In the genomic region with DNA sequence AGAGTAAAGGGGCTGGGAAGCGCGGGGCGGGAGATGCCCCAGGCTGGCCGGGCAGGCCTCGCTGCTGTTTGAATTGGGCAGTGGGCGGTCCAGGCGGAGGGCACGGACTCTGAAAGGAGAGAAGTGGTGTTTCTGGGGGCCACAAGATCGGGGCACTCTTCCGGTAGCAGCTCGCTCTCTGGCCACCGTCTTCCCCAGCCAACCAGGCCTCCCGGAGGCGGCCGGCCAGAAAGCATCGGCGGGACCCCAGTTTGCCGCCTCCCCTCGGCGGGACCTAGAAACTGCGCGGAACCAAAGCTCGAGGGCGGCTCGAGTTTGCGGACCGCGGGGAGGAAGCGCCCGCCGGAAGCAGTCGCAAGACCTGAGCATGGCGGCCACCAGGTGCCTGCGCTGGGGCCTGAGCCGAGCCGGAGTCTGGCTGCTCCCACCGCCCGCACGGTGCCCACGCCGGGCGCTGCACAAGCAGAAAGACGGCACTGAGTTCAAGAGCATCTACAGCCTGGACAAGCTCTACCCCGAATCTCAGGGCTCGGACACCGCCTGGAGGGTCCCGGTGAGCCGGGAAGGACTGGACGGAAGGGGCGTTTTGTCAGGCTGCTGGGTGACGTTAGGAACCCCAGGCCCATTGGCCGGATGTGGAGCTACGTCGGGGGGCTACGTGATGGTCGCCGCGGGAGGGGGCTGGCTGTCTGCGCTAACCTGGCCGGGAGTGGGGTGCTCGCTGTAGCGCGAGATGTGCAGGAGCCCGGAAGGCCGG, we compare ENCODE assay signal across 8 cellular contexts. TPM values are rescaled to one million over a fixed set of nuclear protein-coding genes. Genes with fewer than 3 reads are reported as not detected.
A peak's percentile ranks its signal among the peaks of the same experiment; 100 is the strongest.
DNase-seq lines count a peak whose midpoint lies in the region; ATAC-seq and TF ChIP-seq lines count a peak whose summit lies in the region.

Gene MRPL58 (plus strand): TSS at position 351 of the 757 bp plus-strand sequence. CDS start 17 bp downstream, at position 368.

- H3K36me3 ChIP-seq in colonic mucosa, result no peaks in the 10 kb centered on the region

- H3K4me3 ChIP-seq in colonic mucosa, result peak within 1 kb of the TSS; percentile 91

- TF ChIP-seq CTCF in colonic mucosa (IDR thresholded peaks at IDR 0.05), result no peak

- intact Hi-C loops in colonic mucosa (cut with DNase I), result no loop called here

- no peaks in the 10 kb centered on the region for H3K27me3 ChIP-seq in colonic mucosa

- ATAC-seq in GM19023 (IDR thresholded peaks at IDR 0.05; ENCODE audit: unreplicated experiment) (peak; percentile 88), HG03196 (IDR thresholded peaks at IDR 0.05; ENCODE audit: unreplicated experiment) (peak; percentile 86)

- peak within 1 kb of the TSS; percentile 76 for H3K27ac ChIP-seq in colonic mucosa

- peak; percentile 75 to 86 for DNase-seq in AML-193 (lab: John Stamatoyannopoulos, UW)
- DNase-seq in NCI-H446 treated with DMSO at 0.1 percent for 48 hours (lab: John Stamatoyannopoulos, UW), result peak; percentile 73
- peak; percentile 74 to 75 for DNase-seq in activated CD4-positive, alpha-beta T cell treated with anti-CD3 and anti-CD28 coated beads for 4 hours
- DNase-seq in colonic mucosa, result peak; percentile 81
- peak; percentile 97 for DNase-seq in left kidney (ENCODE audit: low read depth, low spot score)
- DNase-seq in stimulated activated CD4-positive, alpha-beta T cell treated with anti-CD3 and anti-CD28 coated beads, Interleukin-1b, Interleukin-23, amount 100 ng/mL, for 48 hours, result peak; percentile 86

- H3K9ac ChIP-seq in colonic mucosa (ENCODE audit: low read depth in 2 of 2, low read length in 2 of 2), result peak within 1 kb of the TSS; percentile 77 to 85

- peaks cover 9% of the 10 kb centered on the region for H3K4me1 ChIP-seq in colonic mucosa

- no peaks in the 10 kb centered on the region for H3K9me3 ChIP-seq in colonic mucosa

RNA-seq across cellular contexts. Expression of gene MRPL58, which starts in this region (rescaled TPM):
- total RNA-seq in colonic mucosa, result 10 to 100 TPM; 27.2 to 50.1 TPM

Comparison
In these comparisons a context has a peak if more than half of its experiments do, and no peak if none do; other contexts are left out.
1. Peak in every context shown above with its lines: DNase-seq, ATAC-seq, H3K4me3 ChIP-seq and H3K27ac ChIP-seq.